Comparison of ENCODE assay signal across 14 cellular contexts in genomic region chr1:67626495-67627235, GRCh38. TPM values are rescaled to one million over a fixed set of nuclear protein-coding genes. Genes with fewer than 3 reads are reported as not detected.
DNase-seq lines count a peak whose midpoint lies in the region; ATAC-seq and TF ChIP-seq lines count a peak whose summit lies in the region.
"Had no signal": no experiment of that assay in that cellular context is flagged by ENCODE, and none has a peak within 500 bp of the region (broad histone marks: within the 10 kb centered on the region; RNA-seq: fewer than 3 reads in every experiment).

No MANE protein-coding gene starts in this region.

- DNase-seq in Daoy (ENCODE audit: low read depth) (peak; percentile 88), epithelial cell of prostate (ENCODE audit: low read depth, low spot score) (peak; percentile 100), myocyte (ENCODE audit: low read depth) (peak; percentile 47), SKM-1 treated with dmso at 0.1 percent for 144 hours (lab: John Stamatoyannopoulos, UW; ENCODE audit: unreplicated experiment) (no peak), inferior parietal cortex (ENCODE audit: extremely low spot score) (no peak)
- DNase-seq: activated CD8-positive, alpha-beta memory T cell treated with anti-CD3 and anti-CD28 coated beads for 24 hours; gastrocnemius medialis; left ventricle myocardium superior; NCI-H1048; NCI-H524 treated with DMSO at 0.1 percent for 48 hours; pancreas had no signal

- ATAC-seq in HG02763 (IDR thresholded peaks at IDR 0.05; ENCODE audit: unreplicated experiment) (no peak), HG03439 (IDR thresholded peaks at IDR 0.05; ENCODE audit: unreplicated experiment) (no peak)
- ATAC-seq: gastrocnemius medialis, left ventricle myocardium superior had no signal

- H3K27ac ChIP-seq in epithelial cell of prostate = peak overlapping the region; percentile 93
- H3K27ac ChIP-seq: gastrocnemius medialis, pancreas had no signal

TF ChIP-seq in PFSK-1, 5 proteins besides CTCF, POLR2A, EP300 and RAD21:
- TF ChIP-seq SIN3A (IDR thresholded peaks at IDR 0.05; ENCODE audit: borderline replicate concordance, insufficient read depth, low read length) (0 out of 2 replicates have a peak, but pooled peaks have one; percentile 51), REST (IDR thresholded peaks at IDR 0.05; ENCODE audit: insufficient read depth in 1 of 2, low read depth in 2 of 2, low read length in 2 of 2) (no peak)
TF ChIP-seq in PFSK-1: peak in this region for 1.

RNA-seq across cellular contexts. Expression of gene GADD45A, which starts 58.3 kb away (rescaled TPM):
- total RNA-seq in Daoy (2014; rRNA removed; shearing (Covaris generic)) = 81.7 and 82.6 TPM in 2 replicates
- 108 TPM for polyA plus RNA-seq in PFSK-1 (2012; ENCODE audit: insufficient read length, low read depth)
- total RNA-seq in myocyte = 73.6 and 85.0 TPM in 2 replicates
- polyA plus RNA-seq in myocyte (2012) = 94.5 TPM

Comparison
In these comparisons a context has a peak if more than half of its experiments do, and no peak if none do; other contexts are left out.
1. DNase-seq: peak in Daoy (single experiment), epithelial cell of prostate (single experiment) and myocyte (single experiment); none in SKM-1 treated with dmso at 0.1 percent for 144 hours (single experiment) and inferior parietal cortex (single experiment).